Comparison of ENCODE assay signal across 15 cellular contexts in genomic region chr3:53149699-53150098, GRCh38.
"Had no signal": no experiment of that assay in that cellular context is flagged by ENCODE, and none has a peak within 500 bp of the region (broad histone marks: within the 10 kb centered on the region; RNA-seq: fewer than 3 reads in every experiment).

No MANE protein-coding gene starts in this region.

- H3K4me3 ChIP-seq: hepatocyte, spleen had no signal

- H3K9me3 ChIP-seq: neutrophil, spleen had no signal

- DNase-seq: activated CD4-positive, alpha-beta T cell treated with anti-CD3 and anti-CD28 coated beads, Interleukin-2, amount 10 ng/mL, durations not matched to agents 7 days and 5 days; activated CD8-positive, alpha-beta memory T cell treated with anti-CD3 and anti-CD28 coated beads, Interleukin-2, amount 50 U/mL, for 48 hours; activated gamma-delta T cell; activated T-cell treated with anti-CD3 and anti-CD28 coated beads, Interleukin-2, amount 50 U/mL, for 48 hours; effector memory CD8-positive, alpha-beta T cell; islet precursor cell; midbrain; naive B cell; spleen; stimulated activated CD4-positive, alpha-beta T cell treated with anti-CD3 and anti-CD28 coated beads, Interleukin-4, amount 100 ng/mL, for 4 hours had no signal

- H3K79me2 ChIP-seq: hepatocyte had no signal

- H3K36me3 ChIP-seq: neutrophil, spleen had no signal

- H3K4me2 ChIP-seq: hepatocyte had no signal

- H2AFZ ChIP-seq: hepatocyte had no signal

- H3K27ac ChIP-seq: hepatocyte, neutrophil, parathyroid adenoma had no signal

- H3K9ac ChIP-seq: parathyroid adenoma had no signal

- ATAC-seq: effector memory CD8-positive, alpha-beta T cell; sciatic nerve; stimulated activated memory B cell treated with anti-CD40 and anti-IgM and Interleukin-4, amounts not matched to agents 10 μg/mL and 1 μg/mL and 100 μg/mL, for 72 hours had no signal

- H3K27me3 ChIP-seq: hepatocyte, neutrophil had no signal
